In genomic region chr13:51734786-51735185, GRCh38 we compare ENCODE assay signal across 17 cellular contexts.
DNase-seq lines count a peak whose midpoint lies in the region; ATAC-seq and TF ChIP-seq lines count a peak whose summit lies in the region.
"Had no signal": no experiment of that assay in that cellular context is flagged by ENCODE, and none has a peak within 500 bp of the region (broad histone marks: within the 10 kb centered on the region; RNA-seq: fewer than 3 reads in every experiment).

No MANE protein-coding gene starts in this region.

- H3K36me3 ChIP-seq in smooth muscle cell (ENCODE audit: low read depth) (no peaks in the 10 kb centered on the region), brain microvascular endothelial cell (replicated peaks) (peaks cover 3% of the 10 kb centered on the region)

- peak; percentile 54 for DNase-seq in GM03348 (ENCODE audit: low spot score)
- peak; percentile 63 for DNase-seq in amniotic epithelial cell (ENCODE audit: low read depth)
- peak; percentile 78 for DNase-seq in islet precursor cell
- DNase-seq in smooth muscle cell (lab: John Stamatoyannopoulos, UW; ENCODE audit: unreplicated experiment), result no peak
- DNase-seq in brain microvascular endothelial cell, result no peak
- DNase-seq in NCI-H1092 treated with DMSO at 0.1 percent for 48 hours (lab: John Stamatoyannopoulos, UW), result no peak
- DNase-seq: GOT3, MM.1S, NCI-H187 treated with DMSO at 0.1 percent for 48 hours, NCI-H2171, NCI-H446 treated with DMSO at 0.1 percent for 48 hours, NCI-H774 had no signal

- ATAC-seq in GM21528 (IDR thresholded peaks at IDR 0.05; ENCODE audit: low FRiP score, unreplicated experiment), result no peak
- ATAC-seq: Panc1, Right ventricle myocardium inferior had no signal

- H4K20me1 ChIP-seq in smooth muscle cell (ENCODE audit: low read depth), result no peaks in the 10 kb centered on the region
- H4K20me1 ChIP-seq: BLaER1 treated with 17β-estradiol and CSF1 and Interleukin-3, amounts not matched to agents 10 nM and 100 nM had no signal

- H2AFZ ChIP-seq in smooth muscle cell (ENCODE audit: low read depth), result no peak overlapping the region

- no peaks in the 10 kb centered on the region for H3K27me3 ChIP-seq in smooth muscle cell (ENCODE audit: low read depth)
- H3K27me3 ChIP-seq in brain microvascular endothelial cell (replicated peaks), result no peaks in the 10 kb centered on the region
- H3K27me3 ChIP-seq: BLaER1 treated with 17β-estradiol and CSF1 and Interleukin-3, amounts not matched to agents 10 nM and 100 nM had no signal

- in situ Hi-C loops in brain microvascular endothelial cell (cut with HindIII; ENCODE audit: low pct_ligation_motif_present, low sequenced_read_pairs), result no loop called here

- no peak overlapping the region for H3K4me3 ChIP-seq in smooth muscle cell
- no peak overlapping the region for H3K4me3 ChIP-seq in brain microvascular endothelial cell (ENCODE audit: low read depth, low read length)
- H3K4me3 ChIP-seq: BLaER1 treated with 17β-estradiol and CSF1 and Interleukin-3, amounts not matched to agents 10 nM and 100 nM; SK-N-MC had no signal

- WGBS in smooth muscle cell (ENCODE audit: low lambda C conversion rate), result 73% methylated on average over 2 of the region's 2 CpGs

- H3K4me1 ChIP-seq in smooth muscle cell (ENCODE audit: low read depth), result peaks cover 21% of the 10 kb centered on the region

- H3K27ac ChIP-seq in smooth muscle cell (ENCODE audit: low read depth) (peak overlapping the region; percentile 58), brain microvascular endothelial cell (no peak overlapping the region)
- H3K27ac ChIP-seq: BLaER1 treated with 17β-estradiol and CSF1 and Interleukin-3, amounts not matched to agents 10 nM and 100 nM had no signal

- no peaks in the 10 kb centered on the region for H3K79me2 ChIP-seq in smooth muscle cell (ENCODE audit: low read depth)

- H3F3A ChIP-seq in smooth muscle cell (ENCODE audit: low read depth), result peaks cover 25% of the 10 kb centered on the region

- TF ChIP-seq CTCF in smooth muscle cell (IDR thresholded peaks at IDR 0.05; ENCODE audit: borderline replicate concordance, insufficient read depth, poor library complexity, severe bottlenecking), result no peak
- no peak for TF ChIP-seq CTCF in brain microvascular endothelial cell (IDR thresholded peaks at IDR 0.05; ENCODE audit: low read depth, low read length, missing control alignments)

- H3K4me2 ChIP-seq in smooth muscle cell, result peak overlapping the region; percentile 42
- H3K4me2 ChIP-seq: BLaER1 treated with 17β-estradiol and CSF1 and Interleukin-3, amounts not matched to agents 10 nM and 100 nM had no signal

- no peaks in the 10 kb centered on the region for H3K9me3 ChIP-seq in smooth muscle cell (replicated peaks; ENCODE audit: low read depth)
- H3K9me3 ChIP-seq: BLaER1 treated with 17β-estradiol and CSF1 and Interleukin-3, amounts not matched to agents 10 nM and 100 nM had no signal

- H3K9ac ChIP-seq in smooth muscle cell (ENCODE audit: low read depth), result no peak overlapping the region
- H3K9ac ChIP-seq: BLaER1 treated with 17β-estradiol and CSF1 and Interleukin-3, amounts not matched to agents 10 nM and 100 nM had no signal

Comparison
In these comparisons a context has a peak if more than half of its experiments do, and no peak if none do; other contexts are left out.
1. DNase-seq: peak in GM03348 (single experiment), amniotic epithelial cell (single experiment) and islet precursor cell (single experiment); none in smooth muscle cell (single experiment), brain microvascular endothelial cell (single experiment) and NCI-H1092 treated with DMSO at 0.1 percent for 48 hours (single experiment).